ENCODE assay signal across 7 cellular contexts in genomic region chrY:7287963-7288362, GRCh38.
DNase-seq lines count a peak whose midpoint lies in the region; ATAC-seq and TF ChIP-seq lines count a peak whose summit lies in the region.
"Not testable (repeated sequence)": the region's sequence is repeated elsewhere in the genome, so short reads cannot be mapped to it uniquely, and the experiment has no call there.

No MANE protein-coding gene starts in this region.

- peak overlapping the region; percentile 95 for H3K27ac Mint-ChIP-seq in GM23338
- H3K27ac Mint-ChIP-seq in activated CD4-positive, alpha-beta T cell treated with anti-CD3 and anti-CD28 coated beads, Interleukin-2, amount 10 ng/mL, durations not matched to agents 7 days and 5 days = peak overlapping the region; percentile 52
- H3K27ac Mint-ChIP-seq in activated T-helper 1 cell treated with anti-CD3 and anti-CD28 coated beads, Interleukin-12 subunit alpha, Interleukin-12 subunit beta, Interleukin-2, Interleukin-4 antibody, amounts not matched to agents 30 ng/mL and 10 ng/mL and 1 ng/mL, durations not matched to agents 14 hours and 24 hours and 36 hours = peak overlapping the region; percentile 73
- H3K27ac Mint-ChIP-seq in activated naive CD8-positive, alpha-beta T cell treated with anti-CD3 and anti-CD28 coated beads for 36 hours = peak overlapping the region; percentile 65
- peak overlapping the region; percentile 46 for H3K27ac Mint-ChIP-seq in stimulated activated memory B cell treated with anti-CD40 and anti-IgM and Interleukin-4, amounts not matched to agents 10 μg/mL and 1 μg/mL and 100 μg/mL, for 72 hours

- H3K9me3 ChIP-seq in OCI-LY7 (ENCODE audit: low read length) = not testable (repeated sequence)

- TF ChIP-seq CTCF in GM23338 (conservative IDR thresholded peaks at IDR 0.05; ENCODE audit: low read depth in 2 of 2); OCI-LY7 (conservative IDR thresholded peaks at IDR 0.05; ENCODE audit: low read length): not testable (repeated sequence)

- not testable (repeated sequence) for H3K4me3 ChIP-seq in GM23338; OCI-LY7 (ENCODE audit: low read depth, low read length, poor library complexity, severe bottlenecking)

- peak; percentile 95 for ATAC-seq in GM23338
- ATAC-seq in stimulated activated memory B cell treated with anti-CD40 and anti-IgM and Interleukin-4, amounts not matched to agents 10 μg/mL and 1 μg/mL and 100 μg/mL, for 72 hours = not testable (repeated sequence)

- not testable (repeated sequence) for H3K4me1 ChIP-seq in GM23338 (ENCODE audit: insufficient read depth)
- H3K4me1 ChIP-seq in OCI-LY7 (ENCODE audit: insufficient read depth, low read length, poor library complexity, severe bottlenecking) = peaks cover 60% of the 10 kb centered on the region

- H3K27me3 ChIP-seq in GM23338 (ENCODE audit: insufficient read depth) = not testable (repeated sequence)

- POLR2A ChIA-PET in OCI-LY7 (lab: Charles Lee) = interaction anchor here (0.5 kb wide), 1 partner anchor 1269 kb away, joined by 4 read pairs; no protein-coding TSS in a partner anchor
- POLR2A ChIA-PET in activated CD4-positive, alpha-beta T cell treated with anti-CD3 and anti-CD28 coated beads, Interleukin-2, amount 10 ng/mL, durations not matched to agents 7 days and 5 days (lab: Charles Lee) = not testable (repeated sequence)

- not testable (repeated sequence) for H3K36me3 ChIP-seq in GM23338 (ENCODE audit: insufficient read depth)
- peaks cover 57% of the 10 kb centered on the region for H3K36me3 ChIP-seq in OCI-LY7 (ENCODE audit: insufficient read depth, low read length)

- CTCF ChIA-PET in OCI-LY7 (lab: Charles Lee; ENCODE audit: unreplicated experiment); activated CD4-positive, alpha-beta T cell treated with anti-CD3 and anti-CD28 coated beads, Interleukin-2, amount 10 ng/mL, durations not matched to agents 7 days and 5 days (lab: Charles Lee): not testable (repeated sequence)

- H3K36me3 Mint-ChIP-seq in GM23338 (ENCODE audit: low read depth) = peaks cover 33% of the 10 kb centered on the region
- H3K36me3 Mint-ChIP-seq in activated CD4-positive, alpha-beta T cell treated with anti-CD3 and anti-CD28 coated beads, Interleukin-2, amount 10 ng/mL, durations not matched to agents 7 days and 5 days (ENCODE audit: low read depth) = peaks cover 47% of the 10 kb centered on the region
- peaks cover 31% of the 10 kb centered on the region for H3K36me3 Mint-ChIP-seq in activated T-helper 1 cell treated with anti-CD3 and anti-CD28 coated beads, Interleukin-12 subunit alpha, Interleukin-12 subunit beta, Interleukin-2, Interleukin-4 antibody, amounts not matched to agents 30 ng/mL and 10 ng/mL and 1 ng/mL, durations not matched to agents 14 hours and 24 hours and 36 hours (ENCODE audit: low read depth)
- peaks cover 32% of the 10 kb centered on the region for H3K36me3 Mint-ChIP-seq in activated naive CD8-positive, alpha-beta T cell treated with anti-CD3 and anti-CD28 coated beads for 36 hours
- H3K36me3 Mint-ChIP-seq in stimulated activated memory B cell treated with anti-CD40 and anti-IgM and Interleukin-4, amounts not matched to agents 10 μg/mL and 1 μg/mL and 100 μg/mL, for 72 hours = not testable (repeated sequence)

- H3K27ac ChIP-seq in GM23338 (ENCODE audit: low read depth) (peak overlapping the region; percentile 65; the same call in 1 of the 2 replicates), OCI-LY7 (ENCODE audit: low read depth, low read length, poor library complexity, severe bottlenecking) (peak overlapping the region; percentile 94), epithelial cell of prostate (peak overlapping the region; percentile 5)

- intact Hi-C loops in OCI-LY7 (cut with micrococcal nuclease; ENCODE audit: unreplicated experiment); activated T-helper 1 cell treated with anti-CD3 and anti-CD28 coated beads, Interleukin-12 subunit alpha, Interleukin-12 subunit beta, Interleukin-2, Interleukin-4 antibody, amounts not matched to agents 30 ng/mL and 10 ng/mL and 1 ng/mL, durations not matched to agents 14 hours and 24 hours and 36 hours (cut with micrococcal nuclease): not testable (repeated sequence)

- H3K9me3 Mint-ChIP-seq in GM23338; activated CD4-positive, alpha-beta T cell treated with anti-CD3 and anti-CD28 coated beads, Interleukin-2, amount 10 ng/mL, durations not matched to agents 7 days and 5 days; activated T-helper 1 cell treated with anti-CD3 and anti-CD28 coated beads, Interleukin-12 subunit alpha, Interleukin-12 subunit beta, Interleukin-2, Interleukin-4 antibody, amounts not matched to agents 30 ng/mL and 10 ng/mL and 1 ng/mL, durations not matched to agents 14 hours and 24 hours and 36 hours; activated naive CD8-positive, alpha-beta T cell treated with anti-CD3 and anti-CD28 coated beads for 36 hours; stimulated activated memory B cell treated with anti-CD40 and anti-IgM and Interleukin-4, amounts not matched to agents 10 μg/mL and 1 μg/mL and 100 μg/mL, for 72 hours: not testable (repeated sequence)

- H3K79me2 ChIP-seq in GM23338 (replicated peaks; ENCODE audit: insufficient read depth) (peaks cover 78% of the 10 kb centered on the region), OCI-LY7 (ENCODE audit: insufficient read depth, low read depth, low read length) (peaks cover 86% of the 10 kb centered on the region)

- H3K4me2 ChIP-seq in GM23338 = peak overlapping the region; percentile 51; the same call in 1 of the 2 replicates
- H3K4me2 ChIP-seq in OCI-LY7 (ENCODE audit: low read length) = not testable (repeated sequence)

- not testable (repeated sequence) for BruUV-seq in OCI-LY7 (replicated peaks; lab: Mats Ljungman, UMichigan)

- H3K9me2 ChIP-seq in GM23338 (ENCODE audit: insufficient read depth); OCI-LY7 (ENCODE audit: insufficient read depth, low read length): not testable (repeated sequence)

- not testable (repeated sequence) for H2AFZ ChIP-seq in GM23338; OCI-LY7 (ENCODE audit: low read length)

- H3K4me3 Mint-ChIP-seq in GM23338 = peak overlapping the region; percentile 44; the same call in 2 of the 3 replicates
- H3K4me3 Mint-ChIP-seq in activated CD4-positive, alpha-beta T cell treated with anti-CD3 and anti-CD28 coated beads, Interleukin-2, amount 10 ng/mL, durations not matched to agents 7 days and 5 days; activated naive CD8-positive, alpha-beta T cell treated with anti-CD3 and anti-CD28 coated beads for 36 hours; stimulated activated memory B cell treated with anti-CD40 and anti-IgM and Interleukin-4, amounts not matched to agents 10 μg/mL and 1 μg/mL and 100 μg/mL, for 72 hours: not testable (repeated sequence)
- H3K4me3 Mint-ChIP-seq in activated T-helper 1 cell treated with anti-CD3 and anti-CD28 coated beads, Interleukin-12 subunit alpha, Interleukin-12 subunit beta, Interleukin-2, Interleukin-4 antibody, amounts not matched to agents 30 ng/mL and 10 ng/mL and 1 ng/mL, durations not matched to agents 14 hours and 24 hours and 36 hours = peak overlapping the region; percentile 53

- H4K20me1 ChIP-seq in GM23338 (replicated peaks; ENCODE audit: insufficient read depth); OCI-LY7 (ENCODE audit: insufficient read depth, low read length): not testable (repeated sequence)

- not testable (repeated sequence) for H3F3A ChIP-seq in GM23338 (replicated peaks; ENCODE audit: low read depth)

- H3K4me1 Mint-ChIP-seq in GM23338 = peaks cover 14% of the 10 kb centered on the region
- H3K4me1 Mint-ChIP-seq in activated CD4-positive, alpha-beta T cell treated with anti-CD3 and anti-CD28 coated beads, Interleukin-2, amount 10 ng/mL, durations not matched to agents 7 days and 5 days = peaks cover 74% of the 10 kb centered on the region
- peaks cover 64% of the 10 kb centered on the region for H3K4me1 Mint-ChIP-seq in activated T-helper 1 cell treated with anti-CD3 and anti-CD28 coated beads, Interleukin-12 subunit alpha, Interleukin-12 subunit beta, Interleukin-2, Interleukin-4 antibody, amounts not matched to agents 30 ng/mL and 10 ng/mL and 1 ng/mL, durations not matched to agents 14 hours and 24 hours and 36 hours (ENCODE audit: low read depth)
- H3K4me1 Mint-ChIP-seq in activated naive CD8-positive, alpha-beta T cell treated with anti-CD3 and anti-CD28 coated beads for 36 hours = peaks cover 40% of the 10 kb centered on the region
- peaks cover 38% of the 10 kb centered on the region for H3K4me1 Mint-ChIP-seq in stimulated activated memory B cell treated with anti-CD40 and anti-IgM and Interleukin-4, amounts not matched to agents 10 μg/mL and 1 μg/mL and 100 μg/mL, for 72 hours

- H3K27me3 Mint-ChIP-seq in GM23338 (ENCODE audit: insufficient read depth, low read depth, poor library complexity); activated CD4-positive, alpha-beta T cell treated with anti-CD3 and anti-CD28 coated beads, Interleukin-2, amount 10 ng/mL, durations not matched to agents 7 days and 5 days; activated T-helper 1 cell treated with anti-CD3 and anti-CD28 coated beads, Interleukin-12 subunit alpha, Interleukin-12 subunit beta, Interleukin-2, Interleukin-4 antibody, amounts not matched to agents 30 ng/mL and 10 ng/mL and 1 ng/mL, durations not matched to agents 14 hours and 24 hours and 36 hours (ENCODE audit: insufficient read depth); activated naive CD8-positive, alpha-beta T cell treated with anti-CD3 and anti-CD28 coated beads for 36 hours; stimulated activated memory B cell treated with anti-CD40 and anti-IgM and Interleukin-4, amounts not matched to agents 10 μg/mL and 1 μg/mL and 100 μg/mL, for 72 hours: not testable (repeated sequence)

- DNase-seq in GM23338 (ENCODE audit: low spot score); activated CD4-positive, alpha-beta T cell treated with anti-CD3 and anti-CD28 coated beads, Interleukin-2, amount 10 ng/mL, durations not matched to agents 7 days and 5 days; activated T-helper 1 cell treated with anti-CD3 and anti-CD28 coated beads, Interleukin-12 subunit alpha, Interleukin-12 subunit beta, Interleukin-2, Interleukin-4 antibody, amounts not matched to agents 30 ng/mL and 10 ng/mL and 1 ng/mL, durations not matched to agents 14 hours and 24 hours and 36 hours (ENCODE audit: low spot score); activated naive CD8-positive, alpha-beta T cell treated with anti-CD3 and anti-CD28 coated beads for 36 hours; epithelial cell of prostate (ENCODE audit: low read depth, low spot score): not testable (repeated sequence)
- DNase-seq in OCI-LY7 (ENCODE audit: low spot score) = peak; percentile 18

Comparison
In these comparisons a context has a peak if more than half of its experiments do, and no peak if none do; other contexts are left out.
1. H3K27ac ChIP-seq: peak in every context shown above with its lines; median percentile 94 in OCI-LY7; 65 in GM23338; 5 in epithelial cell of prostate.